In the genomic region with DNA sequence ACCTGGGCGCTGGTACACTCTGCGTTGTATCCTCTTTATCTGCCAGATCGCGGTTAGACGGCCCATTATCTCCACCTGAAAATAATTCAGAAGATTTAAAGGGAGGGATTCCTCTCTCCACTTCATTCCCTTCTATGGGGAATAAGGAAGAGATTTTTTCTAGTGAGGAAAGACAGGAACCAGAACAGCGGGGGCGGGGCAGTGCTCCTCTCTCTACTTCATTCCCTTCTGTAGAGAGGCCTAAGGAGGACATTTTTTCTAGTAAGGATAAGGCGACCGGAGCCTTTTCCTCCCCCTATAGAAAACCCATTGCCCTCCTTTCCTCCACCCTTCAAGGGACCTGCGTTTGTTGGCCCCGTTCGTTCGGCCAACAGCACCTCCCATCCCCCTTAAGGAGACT, we compare ENCODE assay signal across 17 cellular contexts. TPM values are rescaled to one million over a fixed set of nuclear protein-coding genes. Genes with fewer than 3 reads are reported as not detected.
"Had no signal": no experiment of that assay in that cellular context is flagged by ENCODE, and none has a peak within 500 bp of the region (broad histone marks: within the 10 kb centered on the region; RNA-seq: fewer than 3 reads in every experiment).

No MANE protein-coding gene starts in this region.

- H3K4me3 ChIP-seq: heart right ventricle, ovary had no signal

- ATAC-seq: activated T-helper 17 cell treated with anti-CD3 and anti-CD28 coated beads, Interleukin-2, amount 50 U/mL, for 72 hours had no signal

- H3K9me3 ChIP-seq: heart right ventricle, ovary had no signal

- H3K4me3 Mint-ChIP-seq: activated naive CD4-positive, alpha-beta T cell treated with anti-CD3 and anti-CD28 coated beads for 36 hours; activated T-helper 17 cell treated with anti-CD3 and anti-CD28 coated beads, Interleukin-2, amount 50 U/mL, for 72 hours; nephron had no signal

- H3K27me3 ChIP-seq: ovary had no signal

- DNase-seq: activated CD4-positive, alpha-beta T cell treated with anti-CD3 and anti-CD28 coated beads for 48 hours; central memory CD4-positive, alpha-beta T cell; cortex of kidney; effector memory CD4-positive, alpha-beta T cell; heart right ventricle; kidney glomerular epithelial cell; ovary; stimulated activated CD4-positive, alpha-beta T cell treated with anti-CD3 and anti-CD28 coated beads, Interleukin-12 subunit alpha, Interleukin-12 subunit beta, amount 100 ng/mL, for 4 hours; stimulated activated naive CD4-positive, alpha-beta T cell; T1000 had no signal

- H3K36me3 ChIP-seq: heart right ventricle, ovary had no signal

- H3K9me3 Mint-ChIP-seq: activated naive CD4-positive, alpha-beta T cell treated with anti-CD3 and anti-CD28 coated beads for 36 hours; activated T-helper 17 cell treated with anti-CD3 and anti-CD28 coated beads, Interleukin-2, amount 50 U/mL, for 72 hours; nephron; T-cell had no signal

- H3K27ac ChIP-seq: heart right ventricle, ovary had no signal

- H3K36me3 Mint-ChIP-seq: T-cell had no signal

- H3K27ac Mint-ChIP-seq: activated T-helper 17 cell treated with anti-CD3 and anti-CD28 coated beads, Interleukin-2, amount 50 U/mL, for 72 hours had no signal

RNA-seq across cellular contexts. Expression of a gene that starts 8.3 kb away (rescaled TPM):
- total RNA-seq: activated naive CD4-positive, alpha-beta T cell treated with anti-CD3 and anti-CD28 coated beads for 36 hours; fibroblast of lung; frontal cortex; lung microvascular endothelial cell had no signal
- polyA plus RNA-seq: heart right ventricle had no signal
